In genomic region chr16:17921357-17921978, GRCh38 we compare ENCODE assay signal across 8 cellular contexts.
DNase-seq lines count a peak whose midpoint lies in the region; FAIRE-seq and TF ChIP-seq lines count a peak whose summit lies in the region.

No MANE protein-coding gene starts in this region.

- TF ChIP-seq CTCF in H9 (conservative IDR thresholded peaks at IDR 0.05) (peak; percentile 76), keratinocyte (optimal IDR thresholded peaks at IDR 0.05 in 1 of 3, IDR thresholded peaks at IDR 0.05 in 1 of 3, conservative IDR thresholded peaks at IDR 0.05 in 1 of 3; ENCODE audit: extremely low read depth in 1 of 3, insufficient read depth in 2 of 3, low read length in 3 of 3) (peak; percentile 64 to 73 (median 71))

- H3K27ac Mint-ChIP-seq in CD8-positive, alpha-beta memory T cell: no peak overlapping the region
- no peak overlapping the region for H3K27ac Mint-ChIP-seq in H9

- no peaks in the 10 kb centered on the region for H3K23me2 ChIP-seq in H9 (ENCODE audit: insufficient read length, low read depth, low read length, poor library complexity, severe bottlenecking)

- DNase-seq in CD8-positive, alpha-beta memory T cell: peak; percentile 7 to 50 (median 21)
- DNase-seq in H9 (peak; percentile 66), OCI-M1 (lab: John Stamatoyannopoulos, UW) (peak; percentile 61), activated T-helper 1 cell treated with Interleukin-2 at 50 U/mL for 16 hours (ENCODE audit: low read depth) (peak; percentile 9), keratinocyte (ENCODE audit: low read depth, low spot score) (no peak), glomerular visceral epithelial cell (ENCODE audit: extremely low spot score) (no peak), cerebellum (ENCODE audit: low spot score) (no peak)
- DNase-seq in stimulated activated CD8-positive, alpha-beta memory T cell treated with anti-CD3 and anti-CD28 coated beads, Interleukin-7, amount 100 ng/mL, for 48 hours (ENCODE audit: extremely low read depth in 1 of 2, low read depth in 1 of 2): peak; percentile 18 to 34

- H4K20me1 ChIP-seq in H9 (ENCODE audit: control insufficient read depth, insufficient read depth, insufficient read length) (no peaks in the 10 kb centered on the region), keratinocyte (ENCODE audit: control insufficient read depth, extremely low read depth, insufficient read depth, low read length) (no peaks in the 10 kb centered on the region)

- WGBS in H9 (ENCODE audit: extremely low coverage, insufficient read length, low lambda C conversion rate): no CpG with 5 or more reads among the region's 2 CpGs

- no peaks in the 10 kb centered on the region for H3K79me2 ChIP-seq in H9 (ENCODE audit: insufficient read depth, low read length)
- H3K79me2 ChIP-seq in keratinocyte (ENCODE audit: control insufficient read depth, insufficient read depth, low read length): no peaks in the 10 kb centered on the region

- no peak overlapping the region for H3K4me3 Mint-ChIP-seq in CD8-positive, alpha-beta memory T cell
- H3K4me3 Mint-ChIP-seq in H9: no peak overlapping the region

- no peak overlapping the region for H2BK12ac ChIP-seq in H9 (ENCODE audit: insufficient read length, low read depth, low read length)

- no peak overlapping the region for H2BK20ac ChIP-seq in H9 (ENCODE audit: low read depth, low read length, poor library complexity, severe bottlenecking)

- H2AK5ac ChIP-seq in H9 (ENCODE audit: insufficient read length, low read length): no peak overlapping the region

- no peaks in the 10 kb centered on the region for H3K4me1 Mint-ChIP-seq in CD8-positive, alpha-beta memory T cell
- peaks cover 5% of the 10 kb centered on the region in 2 experiments for H3K4me1 Mint-ChIP-seq in H9

- no peak overlapping the region for H3K4me2 ChIP-seq in H9 (ENCODE audit: insufficient read depth, insufficient read length, low read length)
- no peak overlapping the region for H3K4me2 ChIP-seq in keratinocyte (ENCODE audit: control insufficient read depth, extremely low read depth, insufficient read depth, low read depth, low read length)

- no peaks in the 10 kb centered on the region for H3K36me3 Mint-ChIP-seq in CD8-positive, alpha-beta memory T cell
- H3K36me3 Mint-ChIP-seq in H9 (ENCODE audit: insufficient read depth in 1 of 3, low read depth in 3 of 3): peaks cover 0 to 25% (median 15%) of the 10 kb centered on the region in 3 experiments; a peak in 6 of 7 replicates

- H3K9me3 Mint-ChIP-seq in CD8-positive, alpha-beta memory T cell: peaks cover 0 to 5% (median 0%) of the 10 kb centered on the region in 5 donors
- H3K9me3 Mint-ChIP-seq in H9: peaks cover 24 to 46% of the 10 kb centered on the region in 2 experiments

- no peak overlapping the region for H4K91ac ChIP-seq in H9 (ENCODE audit: insufficient read length, low read depth, low read length)

- H3K4me3 ChIP-seq in CD8-positive, alpha-beta memory T cell (ENCODE audit: low read length): no peak overlapping the region
- no peak overlapping the region for H3K4me3 ChIP-seq in keratinocyte (ENCODE audit: control insufficient read depth in 2 of 3, extremely low read depth in 1 of 3, insufficient read depth in 2 of 3, low read depth in 1 of 3, low read length in 3 of 3)

- H3K27me3 Mint-ChIP-seq in CD8-positive, alpha-beta memory T cell: peaks cover 2 to 24% of the 10 kb centered on the region in 2 donors
- no peaks in the 10 kb centered on the region for H3K27me3 Mint-ChIP-seq in H9 (ENCODE audit: low read depth)

- no peak overlapping the region for H3T11ph ChIP-seq in H9 (ENCODE audit: low read length)

- H3K27me3 ChIP-seq in CD8-positive, alpha-beta memory T cell (ENCODE audit: insufficient read depth, low read length, poor library complexity, severe bottlenecking): no peaks in the 10 kb centered on the region
- H3K27me3 ChIP-seq in H9 (ENCODE audit: insufficient read depth, low read length) (no peaks in the 10 kb centered on the region), keratinocyte (ENCODE audit: control insufficient read depth, extremely low read depth, insufficient read depth, low read length) (no peaks in the 10 kb centered on the region)

- H3K9me3 ChIP-seq in CD8-positive, alpha-beta memory T cell (ENCODE audit: low read length): no peaks in the 10 kb centered on the region
- H3K9me3 ChIP-seq in H9 (ENCODE audit: control insufficient read depth, low read depth, low read length) (no peaks in the 10 kb centered on the region), keratinocyte (ENCODE audit: control insufficient read depth, low read depth, low read length) (no peaks in the 10 kb centered on the region)

- no peak overlapping the region for H3K18ac ChIP-seq in H9 (ENCODE audit: insufficient read length, low read depth, low read length)

- POLR2A ChIA-PET in CD8-positive, alpha-beta memory T cell (lab: Charles Lee): no interaction called here

- no peak for FAIRE-seq in keratinocyte (lab: Jason Lieb, UNC)

- no peak overlapping the region for H4K5ac ChIP-seq in H9 (ENCODE audit: insufficient read length, low read depth, low read length)

- no peak overlapping the region for H3K14ac ChIP-seq in H9 (ENCODE audit: insufficient read depth, low read length)

- no peak overlapping the region for H2BK15ac ChIP-seq in H9 (ENCODE audit: low read depth, low read length)

- no peak overlapping the region for H3K56ac ChIP-seq in H9 (ENCODE audit: insufficient read length, low read depth, low read length)

- no peaks in the 10 kb centered on the region for H3K79me1 ChIP-seq in H9 (ENCODE audit: insufficient read depth, low read depth, low read length, poor library complexity, severe bottlenecking)

- CTCF ChIA-PET in CD8-positive, alpha-beta memory T cell (lab: Charles Lee): interaction anchor here (1.1 kb wide), 1 partner anchor 981 kb away, joined by 3 read pairs; no protein-coding TSS in a partner anchor

- H3K36me3 ChIP-seq in CD8-positive, alpha-beta memory T cell (ENCODE audit: insufficient read depth, low read length): no peaks in the 10 kb centered on the region
- H3K36me3 ChIP-seq in keratinocyte (ENCODE audit: control insufficient read depth in 2 of 2, extremely low read depth in 1 of 2, insufficient read depth in 2 of 2, low read length in 2 of 2): no peaks in the 10 kb centered on the region

- no peak overlapping the region for H3K27ac ChIP-seq in CD8-positive, alpha-beta memory T cell (ENCODE audit: low read depth, low read length)
- H3K27ac ChIP-seq in H9 (ENCODE audit: insufficient read length, low read depth, low read length) (no peak overlapping the region), keratinocyte (ENCODE audit: control insufficient read depth, insufficient read depth, low read length) (no peak overlapping the region)

- H2BK120ac ChIP-seq in H9 (ENCODE audit: low read depth, low read length, poor library complexity, severe bottlenecking): no peak overlapping the region

- no peak overlapping the region for H3K4ac ChIP-seq in H9 (ENCODE audit: low read depth, low read length)

- H3K23ac ChIP-seq in H9 (ENCODE audit: insufficient read length, low read depth, low read length): no peak overlapping the region

- dilution Hi-C loops in keratinocyte (cut with MboI; ENCODE audit: extremely low pct_ligation_motif_present, low sequenced_read_pairs): no loop called here

- no peak overlapping the region for H3K9ac ChIP-seq in H9 (ENCODE audit: extremely low read depth, insufficient read length, low read length)
- no peak overlapping the region for H3K9ac ChIP-seq in keratinocyte (ENCODE audit: control insufficient read depth, extremely low read depth, insufficient read depth, low read length)

- no peak overlapping the region for H2BK5ac ChIP-seq in H9 (ENCODE audit: insufficient read length, low read length)

- no peaks in the 10 kb centered on the region for H3K9me1 ChIP-seq in keratinocyte (ENCODE audit: control insufficient read depth, extremely low read depth, insufficient read depth, low read length)

- no peaks in the 10 kb centered on the region for H3K4me1 ChIP-seq in CD8-positive, alpha-beta memory T cell (ENCODE audit: insufficient read depth, low read length)
- peaks cover 4% of the 10 kb centered on the region; the same call in 1 of the 2 replicates for H3K4me1 ChIP-seq in H9 (ENCODE audit: insufficient read depth, low read length)
- H3K4me1 ChIP-seq in keratinocyte (ENCODE audit: control insufficient read depth, extremely low read depth, insufficient read depth, low read length): no peaks in the 10 kb centered on the region

- H2AFZ ChIP-seq in H9 (ENCODE audit: low read length) (no peak overlapping the region), keratinocyte (ENCODE audit: control insufficient read depth, low read length) (no peak overlapping the region)

- H4K8ac ChIP-seq in H9 (replicated peaks; ENCODE audit: insufficient read length, low read depth, low read length): no peak overlapping the region

Comparison
In these comparisons a context has a peak if more than half of its experiments do, and no peak if none do; other contexts are left out.
1. DNase-seq: peak in CD8-positive, alpha-beta memory T cell (5 of 5), H9 (single experiment), OCI-M1 (single experiment), activated T-helper 1 cell treated with Interleukin-2 at 50 U/mL for 16 hours (single experiment) and stimulated activated CD8-positive, alpha-beta memory T cell treated with anti-CD3 and anti-CD28 coated beads, Interleukin-7, amount 100 ng/mL, for 48 hours (2 of 2); none in keratinocyte (single experiment), glomerular visceral epithelial cell (single experiment) and cerebellum (single experiment).